In genomic region chr12:3275171-3276041, GRCh38 we compare ENCODE assay signal across 8 cellular contexts.
DNase-seq lines count a peak whose midpoint lies in the region; ATAC-seq and TF ChIP-seq lines count a peak whose summit lies in the region.

No MANE protein-coding gene starts in this region.

- peaks cover 9% of the 10 kb centered on the region for H3K4me1 Mint-ChIP-seq in type B pancreatic cell (ENCODE audit: unreplicated experiment)

- H3K27ac Mint-ChIP-seq in type B pancreatic cell = no peak overlapping the region

- H3K4me3 Mint-ChIP-seq in type B pancreatic cell = no peak overlapping the region

- DNase-seq in ELR (ENCODE audit: low read depth) = peak; percentile 82
- peak; percentile 93 for DNase-seq in HuH-7.5 (ENCODE audit: low spot score)
- peak; percentile 61 to 83 for DNase-seq in SJCRH30
- DNase-seq in activated gamma-delta T cell treated with anti-CD3 and anti-CD28 coated beads, Interleukin-2, amount 50 U/mL, for 16 hours (ENCODE audit: low read depth) = peak; percentile 53
- DNase-seq in germinal center (ENCODE audit: low spot score) = peak; percentile 82
- DNase-seq in type B pancreatic cell (ENCODE audit: extremely low spot score, unreplicated experiment) = peak; percentile 89

- TF ChIP-seq CTCF in parathyroid adenoma (IDR thresholded peaks at IDR 0.05) = peak; percentile 93
- peak; percentile 98 for TF ChIP-seq CTCF in type B pancreatic cell (conservative IDR thresholded peaks at IDR 0.05)

- H3K4me3 ChIP-seq in SJCRH30 = no peak overlapping the region
- H3K4me3 ChIP-seq in parathyroid adenoma (ENCODE audit: low read depth, low read length) = no peak overlapping the region

- H3K27ac ChIP-seq in SJCRH30 = peak overlapping the region; percentile 7; the same call in 1 of the 2 replicates
- H3K27ac ChIP-seq in parathyroid adenoma = no peak overlapping the region

- no peak for ATAC-seq in HG02571 (IDR thresholded peaks at IDR 0.05; ENCODE audit: unreplicated experiment)

- H3K4me2 ChIP-seq in parathyroid adenoma (ENCODE audit: low read length) = no peak overlapping the region

- H3K27me3 ChIP-seq in SJCRH30 (no peaks in the 10 kb centered on the region), parathyroid adenoma (ENCODE audit: control insufficient read depth, insufficient read depth, low read length) (no peaks in the 10 kb centered on the region)

- H2AFZ ChIP-seq in parathyroid adenoma = no peak overlapping the region

- no peaks in the 10 kb centered on the region for H3K79me2 ChIP-seq in parathyroid adenoma

- H3K4me1 ChIP-seq in SJCRH30 = peaks cover 28% of the 10 kb centered on the region
- peaks cover 7% of the 10 kb centered on the region for H3K4me1 ChIP-seq in parathyroid adenoma

- peaks cover 23% of the 10 kb centered on the region for H3K27me3 Mint-ChIP-seq in type B pancreatic cell

- H3K9me3 ChIP-seq in SJCRH30 (replicated peaks) (no peaks in the 10 kb centered on the region), parathyroid adenoma (ENCODE audit: control insufficient read depth, low read length) (no peaks in the 10 kb centered on the region)

- H3K36me3 Mint-ChIP-seq in type B pancreatic cell = peaks cover 6% of the 10 kb centered on the region

- no peak overlapping the region for H3K9ac ChIP-seq in parathyroid adenoma

- H3K9me3 Mint-ChIP-seq in type B pancreatic cell = no peaks in the 10 kb centered on the region

- peaks cover 24% of the 10 kb centered on the region for H3K36me3 ChIP-seq in SJCRH30
- H3K36me3 ChIP-seq in parathyroid adenoma (ENCODE audit: control insufficient read depth, insufficient read depth, low read length) = no peaks in the 10 kb centered on the region
